Comparison of ENCODE assay signal across 9 cellular contexts in genomic region chr2:152646775-152647174, GRCh38.
DNase-seq lines count a peak whose midpoint lies in the region; ATAC-seq and TF ChIP-seq lines count a peak whose summit lies in the region.
"Had no signal": no experiment of that assay in that cellular context is flagged by ENCODE, and none has a peak within 500 bp of the region (broad histone marks: within the 10 kb centered on the region; RNA-seq: fewer than 3 reads in every experiment).

No MANE protein-coding gene starts in this region.

- no peaks in the 10 kb centered on the region for H3K4me1 Mint-ChIP-seq in activated T-helper 1 cell treated with anti-CD3 and anti-CD28 coated beads, Interleukin-12 subunit alpha, Interleukin-12 subunit beta, Interleukin-2, Interleukin-4 antibody, amounts not matched to agents 30 ng/mL and 10 ng/mL and 1 ng/mL, durations not matched to agents 14 hours and 24 hours and 36 hours (ENCODE audit: low read depth)

- H3K27ac Mint-ChIP-seq in activated T-helper 1 cell treated with anti-CD3 and anti-CD28 coated beads, Interleukin-12 subunit alpha, Interleukin-12 subunit beta, Interleukin-2, Interleukin-4 antibody, amounts not matched to agents 30 ng/mL and 10 ng/mL and 1 ng/mL, durations not matched to agents 14 hours and 24 hours and 36 hours: no peak overlapping the region

- H3K36me3 ChIP-seq in RWPE2 (ENCODE audit: low read depth) (peaks cover 69% of the 10 kb centered on the region), esophagus muscularis mucosa (peaks cover 0 to 52% (median 27%) of the 10 kb centered on the region in 4 donors)

- DNase-seq in Caki2 (ENCODE audit: low read depth): peak; percentile 36
- DNase-seq in RWPE2 (ENCODE audit: low spot score): no peak
- DNase-seq in esophagus muscularis mucosa (ENCODE audit: extremely low spot score): no peak
- DNase-seq in omental fat pad (ENCODE audit: low spot score): no peak
- no peak for DNase-seq in activated T-helper 1 cell treated with anti-CD3 and anti-CD28 coated beads, Interleukin-12 subunit alpha, Interleukin-12 subunit beta, Interleukin-2, Interleukin-4 antibody, amounts not matched to agents 30 ng/mL and 10 ng/mL and 1 ng/mL, durations not matched to agents 14 hours and 24 hours and 36 hours (ENCODE audit: low spot score)
- DNase-seq in activated CD4-positive, CD25-positive, alpha-beta regulatory T cell (lab: John Stamatoyannopoulos, UW): no peak
- DNase-seq in activated CD8-positive, alpha-beta memory T cell treated with anti-CD3 and anti-CD28 coated beads, Interleukin-2, amount 50 U/mL, for 4 hours: no peak
- no peak for DNase-seq in NCI-H187 (lab: John Stamatoyannopoulos, UW)
- DNase-seq: NCI-H524 treated with DMSO at 0.1 percent for 48 hours had no signal

- TF ChIP-seq POLR2A in esophagus muscularis mucosa (IDR thresholded peaks at IDR 0.05; ENCODE audit: low read depth): no peak

- no peak overlapping the region for H3K4me3 ChIP-seq in RWPE2 (ENCODE audit: severe bottlenecking)
- H3K4me3 ChIP-seq in esophagus muscularis mucosa: no peak overlapping the region

- H3K27me3 Mint-ChIP-seq in activated T-helper 1 cell treated with anti-CD3 and anti-CD28 coated beads, Interleukin-12 subunit alpha, Interleukin-12 subunit beta, Interleukin-2, Interleukin-4 antibody, amounts not matched to agents 30 ng/mL and 10 ng/mL and 1 ng/mL, durations not matched to agents 14 hours and 24 hours and 36 hours (ENCODE audit: insufficient read depth): peaks cover 1% of the 10 kb centered on the region

- in situ Hi-C loops in Caki2 (cut with HindIII; ENCODE audit: low pct_unique_long_range_greater_than_20kb, low sequenced_read_pairs): no loop called here

- no peaks in the 10 kb centered on the region for H3K9me3 ChIP-seq in RWPE2 (ENCODE audit: severe bottlenecking)
- H3K9me3 ChIP-seq in esophagus muscularis mucosa: no peaks in the 10 kb centered on the region

- peak overlapping the region; percentile 38 for H3K27ac ChIP-seq in RWPE2 (ENCODE audit: poor library complexity, severe bottlenecking)
- peak overlapping the region in 3 of 4 donors; percentile 33 to 57 (median 52) for H3K27ac ChIP-seq in esophagus muscularis mucosa (replicated peaks in 1 of 4)

- H3K27me3 ChIP-seq in RWPE2 (ENCODE audit: insufficient read depth, poor library complexity, severe bottlenecking) (no peaks in the 10 kb centered on the region), esophagus muscularis mucosa (no peaks in the 10 kb centered on the region)

- ATAC-seq in RWPE2 (ENCODE audit: low read depth) (peak; percentile 94), omental fat pad (ENCODE audit: low FRiP score) (peak; percentile 92)

- peaks cover 9% of the 10 kb centered on the region for H3K4me1 ChIP-seq in RWPE2 (ENCODE audit: insufficient read depth, poor library complexity, severe bottlenecking)
- H3K4me1 ChIP-seq in esophagus muscularis mucosa: peaks cover 12 to 25% (median 25%) of the 10 kb centered on the region in 4 donors

- 60% methylated on average over 3 of the region's 3 CpGs for WGBS in esophagus muscularis mucosa

- TF ChIP-seq CTCF in RWPE2 (IDR thresholded peaks at IDR 0.05; ENCODE audit: poor library complexity, severe bottlenecking): no peak
- no peak for TF ChIP-seq CTCF in esophagus muscularis mucosa (IDR thresholded peaks at IDR 0.05)
- TF ChIP-seq CTCF in omental fat pad (IDR thresholded peaks at IDR 0.05): no peak

- intact Hi-C loops in esophagus muscularis mucosa (cut with DNase I): no loop called here
- intact Hi-C loops in activated T-helper 1 cell treated with anti-CD3 and anti-CD28 coated beads, Interleukin-12 subunit alpha, Interleukin-12 subunit beta, Interleukin-2, Interleukin-4 antibody, amounts not matched to agents 30 ng/mL and 10 ng/mL and 1 ng/mL, durations not matched to agents 14 hours and 24 hours and 36 hours (cut with micrococcal nuclease): no loop called here

- TF ChIP-seq EP300 in esophagus muscularis mucosa (IDR thresholded peaks at IDR 0.05): no peak

- H3K36me3 Mint-ChIP-seq in activated T-helper 1 cell treated with anti-CD3 and anti-CD28 coated beads, Interleukin-12 subunit alpha, Interleukin-12 subunit beta, Interleukin-2, Interleukin-4 antibody, amounts not matched to agents 30 ng/mL and 10 ng/mL and 1 ng/mL, durations not matched to agents 14 hours and 24 hours and 36 hours (ENCODE audit: low read depth): peaks cover 12% of the 10 kb centered on the region

- H3K4me3 Mint-ChIP-seq in activated T-helper 1 cell treated with anti-CD3 and anti-CD28 coated beads, Interleukin-12 subunit alpha, Interleukin-12 subunit beta, Interleukin-2, Interleukin-4 antibody, amounts not matched to agents 30 ng/mL and 10 ng/mL and 1 ng/mL, durations not matched to agents 14 hours and 24 hours and 36 hours: no peak overlapping the region

- no peaks in the 10 kb centered on the region for H3K9me3 Mint-ChIP-seq in activated T-helper 1 cell treated with anti-CD3 and anti-CD28 coated beads, Interleukin-12 subunit alpha, Interleukin-12 subunit beta, Interleukin-2, Interleukin-4 antibody, amounts not matched to agents 30 ng/mL and 10 ng/mL and 1 ng/mL, durations not matched to agents 14 hours and 24 hours and 36 hours
